24 cellular contexts compared by ENCODE assay signal in the genomic region with DNA sequence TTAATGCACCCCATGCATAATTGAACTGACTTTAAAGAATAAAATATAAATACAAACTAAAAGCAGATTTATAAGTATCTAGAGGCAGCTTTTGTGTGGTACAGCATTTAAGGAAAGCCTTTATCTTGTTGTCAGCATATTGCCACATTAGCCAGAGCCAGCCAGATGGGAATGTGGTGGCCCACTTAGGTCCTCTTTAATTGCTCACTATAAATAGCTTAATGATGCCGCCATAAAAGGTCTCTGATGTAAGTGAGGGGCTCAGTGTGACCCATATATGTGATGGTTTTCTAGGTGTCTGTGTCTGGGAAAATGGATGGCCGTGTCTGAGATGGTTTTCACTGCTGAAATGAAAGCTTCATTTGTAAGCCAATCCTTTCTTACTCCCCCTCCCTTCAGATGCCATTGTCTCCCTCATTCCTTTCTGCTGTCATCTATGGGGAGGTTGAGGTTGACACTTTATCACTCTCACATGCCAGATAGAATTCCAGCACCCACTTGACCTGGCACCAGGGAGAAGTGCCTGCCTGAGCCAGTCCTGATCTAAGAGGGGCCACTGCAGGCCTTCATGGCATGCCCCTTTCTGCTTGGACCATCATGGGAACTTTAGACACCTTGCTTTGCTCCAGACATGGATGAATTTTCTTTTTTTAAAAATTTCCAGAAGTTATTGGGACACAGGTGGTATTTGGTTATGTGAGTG.
"Had no signal": no experiment of that assay in that cellular context is flagged by ENCODE, and none has a peak within 500 bp of the region (broad histone marks: within the 10 kb centered on the region; RNA-seq: fewer than 3 reads in every experiment).

No MANE protein-coding gene starts in this region.

- H3K4me1 ChIP-seq: SJCRH30 had no signal

- H3K4me1 Mint-ChIP-seq: activated CD4-positive, alpha-beta T cell treated with anti-CD3 and anti-CD28 coated beads, Interleukin-2, amount 10 ng/mL, durations not matched to agents 7 days and 5 days; activated naive CD4-positive, alpha-beta T cell treated with anti-CD3 and anti-CD28 coated beads, Interleukin-2, amount 10 ng/mL, durations not matched to agents 7 days and 5 days; activated naive CD8-positive, alpha-beta T cell treated with anti-CD3 and anti-CD28 coated beads for 36 hours had no signal

- H3K4me2 ChIP-seq: SK-N-SH had no signal

- H3K27me3 ChIP-seq: brain microvascular endothelial cell had no signal

- H3K27ac Mint-ChIP-seq: activated CD4-positive, alpha-beta memory T cell treated with anti-CD3 and anti-CD28 coated beads for 36 hours; activated CD4-positive, alpha-beta T cell treated with anti-CD3 and anti-CD28 coated beads, Interleukin-2, amount 10 ng/mL, durations not matched to agents 7 days and 5 days; activated naive CD4-positive, alpha-beta T cell treated with anti-CD3 and anti-CD28 coated beads, Interleukin-2, amount 10 ng/mL, durations not matched to agents 7 days and 5 days; activated naive CD8-positive, alpha-beta T cell treated with anti-CD3 and anti-CD28 coated beads for 36 hours; activated T-helper 2 cell treated with anti-CD3 and anti-CD28 coated beads, Interferon-gamma antibody, Interleukin-2, Interleukin-4, amounts not matched to agents 10 μg/mL and 5 μg/mL and 100 μg/mL, durations not matched to agents 14 hours and 24 hours and 36 hours had no signal

- H3K27ac ChIP-seq: brain microvascular endothelial cell, SJCRH30, VCaP had no signal

- H3K36me3 Mint-ChIP-seq: activated CD4-positive, alpha-beta memory T cell treated with anti-CD3 and anti-CD28 coated beads for 36 hours; activated naive CD4-positive, alpha-beta T cell treated with anti-CD3 and anti-CD28 coated beads, Interleukin-2, amount 10 ng/mL, durations not matched to agents 7 days and 5 days; activated naive CD8-positive, alpha-beta T cell treated with anti-CD3 and anti-CD28 coated beads for 36 hours had no signal

- H3K4me3 Mint-ChIP-seq: activated CD4-positive, alpha-beta memory T cell treated with anti-CD3 and anti-CD28 coated beads for 36 hours; activated CD4-positive, alpha-beta T cell treated with anti-CD3 and anti-CD28 coated beads, Interleukin-2, amount 10 ng/mL, durations not matched to agents 7 days and 5 days; activated naive CD4-positive, alpha-beta T cell treated with anti-CD3 and anti-CD28 coated beads, Interleukin-2, amount 10 ng/mL, durations not matched to agents 7 days and 5 days; activated naive CD8-positive, alpha-beta T cell treated with anti-CD3 and anti-CD28 coated beads for 36 hours had no signal

- DNase-seq: activated CD4-positive, alpha-beta memory T cell treated with anti-CD3 and anti-CD28 coated beads for 36 hours; activated CD4-positive, alpha-beta T cell treated with anti-CD3 and anti-CD28 coated beads, Interleukin-2, amount 10 ng/mL, durations not matched to agents 7 days and 5 days; activated CD4-positive, CD25-positive, alpha-beta regulatory T cell; activated CD8-positive, alpha-beta memory T cell treated with anti-CD3 and anti-CD28 coated beads for 24 hours; activated gamma-delta T cell treated with Interleukin-2 at 50 U/mL for 16 hours; activated naive CD4-positive, alpha-beta T cell treated with anti-CD3 and anti-CD28 coated beads, Interleukin-2, amount 10 ng/mL, durations not matched to agents 7 days and 5 days; activated naive CD8-positive, alpha-beta T cell treated with anti-CD3 and anti-CD28 coated beads for 36 hours; activated T-cell treated with anti-CD3 and anti-CD28 coated beads, Interleukin-2, amount 50 U/mL, for 48 hours; brain microvascular endothelial cell; caudate nucleus; KG1; NCI-H1048; NCI-H146; NCI-H187 treated with DMSO at 0.1 percent for 48 hours; NCI-H2081 treated with DMSO at 0.1 percent for 48 hours; NCI-H2171 treated with DMSO at 0.1 percent for 48 hours; NCI-H226; NCI-H526; NCI-H82; SJCRH30; SK-N-SH; T-helper 1 cell had no signal

- H3K9me3 ChIP-seq: SJCRH30, SK-N-SH had no signal

- H3K9me3 Mint-ChIP-seq: activated CD4-positive, alpha-beta memory T cell treated with anti-CD3 and anti-CD28 coated beads for 36 hours; activated CD4-positive, alpha-beta T cell treated with anti-CD3 and anti-CD28 coated beads, Interleukin-2, amount 10 ng/mL, durations not matched to agents 7 days and 5 days; activated naive CD8-positive, alpha-beta T cell treated with anti-CD3 and anti-CD28 coated beads for 36 hours had no signal

- H3K9ac ChIP-seq: SK-N-SH had no signal

- H3K27me3 Mint-ChIP-seq: activated CD4-positive, alpha-beta memory T cell treated with anti-CD3 and anti-CD28 coated beads for 36 hours; activated CD4-positive, alpha-beta T cell treated with anti-CD3 and anti-CD28 coated beads, Interleukin-2, amount 10 ng/mL, durations not matched to agents 7 days and 5 days; activated naive CD4-positive, alpha-beta T cell treated with anti-CD3 and anti-CD28 coated beads, Interleukin-2, amount 10 ng/mL, durations not matched to agents 7 days and 5 days; activated naive CD8-positive, alpha-beta T cell treated with anti-CD3 and anti-CD28 coated beads for 36 hours had no signal

- H3K36me3 ChIP-seq: brain microvascular endothelial cell, SJCRH30 had no signal

- H3K4me3 ChIP-seq: SJCRH30 had no signal
